Comparison of ENCODE assay signal across 2 cellular contexts in genomic region chr14:55025948-55026347, GRCh38.
TF ChIP-seq lines count a peak whose summit lies in the region.

No MANE protein-coding gene starts in this region.

TF ChIP-seq in HEK293T, 16 proteins besides CTCF, POLR2A, EP300 and RAD21 (continued from another document):
- TF ChIP-seq PKNOX1 (IDR thresholded peaks at IDR 0.05): peak; percentile 58; the same call in 1 of the 2 replicates
TF ChIP-seq in HEK293T: peak in this region for 1.

TF ChIP-seq in K562, 482 proteins besides CTCF, POLR2A, EP300 and RAD21:
- TF ChIP-seq ZNF512 (tag; IDR thresholded peaks at IDR 0.05): peak; percentile 54
- no peak for TF ChIP-seq BCLAF1 (IDR thresholded peaks at IDR 0.05; ENCODE audit: borderline replicate concordance in 1 of 2, control insufficient read depth in 1 of 2, low read depth in 2 of 2, low read length in 1 of 2)
- no peak for TF ChIP-seq PBX2 (CRISPR knock-in tag; IDR thresholded peaks at IDR 0.05; ENCODE audit: low read depth)
- 0 out of 2 replicates have a peak, but pooled peaks have one; percentile 17 for TF ChIP-seq PBX2 (tag; conservative IDR thresholded peaks at IDR 0.05; ENCODE audit: low read depth)
- no peak for TF ChIP-seq ZNF57 (CRISPR knock-in tag; IDR thresholded peaks at IDR 0.05)
- no peak for TF ChIP-seq PHF8 (IDR thresholded peaks at IDR 0.05; ENCODE audit: borderline replicate concordance, low read length)
- TF ChIP-seq XRCC5 (IDR thresholded peaks at IDR 0.05; ENCODE audit: low read depth, low read length): no peak
- TF ChIP-seq ZBTB49 (CRISPR knock-in tag; IDR thresholded peaks at IDR 0.05; ENCODE audit: borderline replicate concordance): no peak
- peak; percentile 23; the same call in 1 of the 2 replicates for TF ChIP-seq PKNOX1 (IDR thresholded peaks at IDR 0.05)
